8 cellular contexts compared by ENCODE assay signal in the genomic region with DNA sequence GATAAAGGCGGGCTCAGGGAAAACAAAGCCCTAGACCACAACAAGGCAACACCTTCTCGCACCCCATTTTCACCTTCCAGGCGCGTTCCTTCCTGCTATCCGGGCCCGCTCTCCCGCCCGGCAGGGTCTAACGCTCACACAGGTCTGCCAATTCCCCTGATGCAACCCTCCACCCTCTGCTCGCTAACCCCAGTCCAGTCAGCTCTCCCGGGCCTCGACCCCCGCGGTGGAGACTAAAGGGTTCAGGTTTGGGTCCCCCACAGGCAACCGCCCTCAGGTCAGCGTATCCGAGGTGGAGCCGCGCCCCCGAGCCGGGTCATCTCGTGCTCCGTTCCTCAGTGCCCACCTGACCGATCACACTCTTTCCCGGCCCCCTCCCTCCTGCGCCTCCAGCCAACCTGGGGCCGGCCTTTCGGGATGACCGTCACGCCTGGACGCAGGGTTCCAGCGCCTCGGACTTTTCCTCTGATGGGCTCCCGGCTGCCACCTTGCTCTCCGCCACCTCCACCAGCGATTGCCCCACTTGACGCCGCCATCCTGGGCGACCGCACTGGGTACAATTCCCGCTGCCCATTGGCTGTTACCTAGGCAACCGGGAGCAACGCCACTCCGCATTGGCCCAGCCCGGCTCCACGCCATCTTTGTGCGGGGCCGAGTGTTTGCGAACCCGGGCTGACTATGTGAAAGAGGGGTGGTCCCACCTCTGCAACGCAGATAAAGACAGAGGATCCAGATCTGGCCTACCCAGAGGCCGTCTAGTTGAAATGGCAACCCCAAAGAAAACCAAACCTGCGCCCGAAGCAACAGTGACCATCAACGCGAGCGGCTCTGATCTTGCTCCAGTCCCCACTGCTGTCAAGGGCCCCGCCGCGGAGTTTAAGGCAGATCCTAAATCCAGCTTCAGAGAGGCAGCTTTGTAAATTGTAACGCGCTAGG.
DNase-seq lines count a peak whose midpoint lies in the region; ATAC-seq, FAIRE-seq and TF ChIP-seq lines count a peak whose summit lies in the region.

A gene (minus strand): TSS at position 552 of the 936 bp plus-strand sequence. CDS start 13,847 bp downstream, outside the sequence.

- no peaks in the 10 kb centered on the region for H3K36me3 Mint-ChIP-seq in T-helper 2 cell treated with Interferon-gamma antibody and Interleukin-4, amounts not matched to agents 5 μg/mL and 100 μg/mL, for 36 hours (ENCODE audit: low read depth)

- TF ChIP-seq CTCF in GM13976 (IDR thresholded peaks at IDR 0.05; ENCODE audit: borderline replicate concordance, control extremely low read depth, extremely low read depth, insufficient read depth, missing control alignments) (no peak), astrocyte of the cerebellum (IDR thresholded peaks at IDR 0.05; ENCODE audit: low read depth, low read length, missing control alignments) (no peak)

- DNase-seq in GM13976 (ENCODE audit: low spot score) (peak; percentile 92), NCI-H1694 treated with DMSO at 0.1 percent for 48 hours (lab: John Stamatoyannopoulos, UW) (peak; percentile 56), astrocyte of the cerebellum (ENCODE audit: low read depth) (peak; percentile 77), hepatic stellate cell (ENCODE audit: low spot score) (peak; percentile 96), putamen (ENCODE audit: low spot score) (peak; percentile 93), urothelium cell line (ENCODE audit: low spot score) (peak; percentile 94)
- DNase-seq in T-helper 2 cell treated with Interferon-gamma antibody and Interleukin-4, amounts not matched to agents 5 μg/mL and 100 μg/mL, for 36 hours (ENCODE audit: low spot score), result peak; percentile 91

- in situ Hi-C loops in GM13976 (cut with MboI; ENCODE audit: low sequenced_read_pairs, unreplicated experiment), result no loop called here
- in situ Hi-C loops in astrocyte of the cerebellum (cut with HindIII; ENCODE audit: low sequenced_read_pairs), result no loop called here

- no peaks in the 10 kb centered on the region for H3K27me3 Mint-ChIP-seq in T-helper 2 cell treated with Interferon-gamma antibody and Interleukin-4, amounts not matched to agents 5 μg/mL and 100 μg/mL, for 36 hours (ENCODE audit: low read depth)

- H3K4me3 ChIP-seq in astrocyte of the cerebellum (ENCODE audit: low read depth, low read length), result peak within 1 kb of the TSS; percentile 89

- H3K4me3 Mint-ChIP-seq in T-helper 2 cell treated with Interferon-gamma antibody and Interleukin-4, amounts not matched to agents 5 μg/mL and 100 μg/mL, for 36 hours, result peak within 1 kb of the TSS; percentile 87

- H3K4me1 Mint-ChIP-seq in T-helper 2 cell treated with Interferon-gamma antibody and Interleukin-4, amounts not matched to agents 5 μg/mL and 100 μg/mL, for 36 hours (ENCODE audit: low read depth), result peaks cover 8% of the 10 kb centered on the region

- H3K27ac Mint-ChIP-seq in T-helper 2 cell treated with Interferon-gamma antibody and Interleukin-4, amounts not matched to agents 5 μg/mL and 100 μg/mL, for 36 hours, result peak within 1 kb of the TSS; percentile 78

- no peaks in the 10 kb centered on the region for H3K9me3 Mint-ChIP-seq in T-helper 2 cell treated with Interferon-gamma antibody and Interleukin-4, amounts not matched to agents 5 μg/mL and 100 μg/mL, for 36 hours

- peak; percentile 96 for ATAC-seq in HG02840 (IDR thresholded peaks at IDR 0.05; ENCODE audit: low FRiP score, unreplicated experiment)

- peak; percentile 63 for FAIRE-seq in urothelium cell line (lab: Jason Lieb, UNC)

Comparison
In these comparisons a context has a peak if more than half of its experiments do, and no peak if none do; other contexts are left out.
1. Peak in every context shown above with its lines: DNase-seq, ATAC-seq and H3K4me3 ChIP-seq.